In genomic region chr10:28248092-28248491, GRCh38 we compare ENCODE assay signal across 11 cellular contexts. TPM values are rescaled to one million over a fixed set of nuclear protein-coding genes. Genes with fewer than 3 reads are reported as not detected.
A peak's percentile ranks its signal among the peaks of the same experiment; 100 is the strongest.
DNase-seq lines count a peak whose midpoint lies in the region; ATAC-seq and TF ChIP-seq lines count a peak whose summit lies in the region.
"Had no signal": no experiment of that assay in that cellular context is flagged by ENCODE, and none has a peak within 500 bp of the region (broad histone marks: within the 10 kb centered on the region; RNA-seq: fewer than 3 reads in every experiment).

No MANE protein-coding gene starts in this region.

- H3K27ac Mint-ChIP-seq in chondrocyte (ENCODE audit: unreplicated experiment), result peak overlapping the region; percentile 92

- peaks cover 3% of the 10 kb centered on the region for H3K36me3 Mint-ChIP-seq in chondrocyte (ENCODE audit: low read depth)

- no peak for ATAC-seq in HG02623 (IDR thresholded peaks at IDR 0.05; ENCODE audit: unreplicated experiment)

- peaks cover 66% of the 10 kb centered on the region for H3K4me1 Mint-ChIP-seq in chondrocyte (ENCODE audit: low read depth)

- no peaks in the 10 kb centered on the region for H3K27me3 Mint-ChIP-seq in chondrocyte (ENCODE audit: low read depth)

- peaks cover 3% of the 10 kb centered on the region for H3K9me3 Mint-ChIP-seq in chondrocyte (ENCODE audit: low read depth)

- no peak overlapping the region for H3K4me3 Mint-ChIP-seq in chondrocyte (ENCODE audit: unreplicated experiment)

- peak; percentile 29 for DNase-seq in Daoy (ENCODE audit: low read depth)
- DNase-seq in Kasumi-1 (lab: John Stamatoyannopoulos, UW), result peak; percentile 88 to 93
- DNase-seq in chondrocyte (ENCODE audit: low spot score), result no peak
- DNase-seq in myocyte (ENCODE audit: low read depth), result peak; percentile 40
- no peak for DNase-seq in NCI-H2029 (lab: John Stamatoyannopoulos, UW)
- DNase-seq in HuH-7 (ENCODE audit: low spot score), result no peak
- no peak for DNase-seq in hippocampal formation (lab: John Stamatoyannopoulos, UW)
- DNase-seq: activated T-cell treated with anti-CD3 and anti-CD28 coated beads, Interleukin-2, amount 50 U/mL, for 1 hour; NCI-H748 treated with DMSO at 0.1 percent for 48 hours; T1000 had no signal

- no peak for TF ChIP-seq CTCF in chondrocyte (IDR thresholded peaks at IDR 0.05)

RNA-seq across cellular contexts. Expression of gene MPP7, which starts 54.8 kb away (rescaled TPM):
- total RNA-seq in Daoy (2014; rRNA removed; shearing (Covaris generic)), result 1.9 and 2.0 TPM in 2 replicates
- total RNA-seq in chondrocyte (20.1 to 21.7 TPM (median 21.0 TPM) in 3 replicates), myocyte (3.6 and 5.6 TPM in 2 replicates)
- 4.2 TPM for polyA plus RNA-seq in myocyte (2012)

Comparison
In these comparisons a context has a peak if more than half of its experiments do, and no peak if none do; other contexts are left out.
1. DNase-seq: peak in Daoy (single experiment), Kasumi-1 (2 of 2) and myocyte (single experiment); none in chondrocyte (single experiment), NCI-H2029 (single experiment), HuH-7 (single experiment) and hippocampal formation (0 of 2).